ENCODE assay signal across 1 cellular context in the genomic region with DNA sequence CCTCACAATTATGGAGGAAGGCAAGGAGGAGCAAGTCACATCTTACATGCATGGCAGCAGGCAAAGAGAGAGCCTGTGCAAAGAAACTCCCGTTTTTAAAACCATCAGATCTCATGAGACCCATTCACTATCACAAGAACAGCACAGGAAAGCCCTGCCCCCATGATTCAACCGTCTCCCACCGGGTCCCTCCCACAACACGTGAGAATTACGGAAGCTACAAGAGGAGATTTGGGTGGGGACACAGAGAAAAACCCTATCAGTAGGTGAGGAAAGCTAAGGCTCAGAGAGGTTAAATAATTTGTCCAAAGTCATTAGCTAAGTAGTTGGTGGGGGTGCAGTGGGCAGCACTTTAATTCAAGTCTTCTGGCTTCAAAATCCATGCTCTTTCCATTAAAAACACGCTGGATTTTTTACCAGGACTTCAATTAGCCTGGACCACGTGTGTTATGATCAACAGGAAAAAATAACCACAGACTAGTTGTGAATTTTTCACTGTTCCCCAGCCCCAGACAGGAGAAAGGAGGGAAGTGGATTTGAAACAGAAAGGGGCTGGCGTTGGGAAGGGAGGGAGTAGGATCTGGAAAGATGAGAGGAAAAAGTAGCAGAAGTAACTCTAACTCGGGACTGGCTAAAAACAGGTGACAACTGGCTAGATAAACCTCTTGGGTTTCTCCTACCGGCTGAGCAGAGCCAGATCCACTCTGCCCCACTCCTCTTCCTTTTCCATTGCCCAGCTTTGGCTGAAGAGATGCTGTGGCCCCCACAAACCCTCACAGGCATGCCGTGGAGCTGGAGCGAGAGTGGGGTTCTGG.
TF ChIP-seq lines count a peak whose summit lies in the region.

No MANE protein-coding gene starts in this region.

TF ChIP-seq in GM12878, 131 proteins besides CTCF, POLR2A, EP300 and RAD21 (continued from another document):
- TF ChIP-seq TBL1XR1 (IDR thresholded peaks at IDR 0.05; ENCODE audit: low read depth, low read length) (no peak), HCFC1 (IDR thresholded peaks at IDR 0.05; ENCODE audit: low read length) (no peak), RB1 (IDR thresholded peaks at IDR 0.05; ENCODE audit: borderline replicate concordance) (no peak), ZNF592 (IDR thresholded peaks at IDR 0.05) (no peak), SMARCA5 (IDR thresholded peaks at IDR 0.05) (no peak), NR2C1 (IDR thresholded peaks at IDR 0.05) (no peak), ZZZ3 (IDR thresholded peaks at IDR 0.05; ENCODE audit: control insufficient read depth, insufficient read length, low read depth) (no peak), BACH1 (IDR thresholded peaks at IDR 0.05; ENCODE audit: borderline replicate concordance) (no peak), IRF3 (IDR thresholded peaks at IDR 0.05) (no peak), CEBPB (IDR thresholded peaks at IDR 0.05; ENCODE audit: borderline replicate concordance in 1 of 2, low read depth in 2 of 2, low read length in 2 of 2) (no peak)
- TF ChIP-seq, protein P1, sequence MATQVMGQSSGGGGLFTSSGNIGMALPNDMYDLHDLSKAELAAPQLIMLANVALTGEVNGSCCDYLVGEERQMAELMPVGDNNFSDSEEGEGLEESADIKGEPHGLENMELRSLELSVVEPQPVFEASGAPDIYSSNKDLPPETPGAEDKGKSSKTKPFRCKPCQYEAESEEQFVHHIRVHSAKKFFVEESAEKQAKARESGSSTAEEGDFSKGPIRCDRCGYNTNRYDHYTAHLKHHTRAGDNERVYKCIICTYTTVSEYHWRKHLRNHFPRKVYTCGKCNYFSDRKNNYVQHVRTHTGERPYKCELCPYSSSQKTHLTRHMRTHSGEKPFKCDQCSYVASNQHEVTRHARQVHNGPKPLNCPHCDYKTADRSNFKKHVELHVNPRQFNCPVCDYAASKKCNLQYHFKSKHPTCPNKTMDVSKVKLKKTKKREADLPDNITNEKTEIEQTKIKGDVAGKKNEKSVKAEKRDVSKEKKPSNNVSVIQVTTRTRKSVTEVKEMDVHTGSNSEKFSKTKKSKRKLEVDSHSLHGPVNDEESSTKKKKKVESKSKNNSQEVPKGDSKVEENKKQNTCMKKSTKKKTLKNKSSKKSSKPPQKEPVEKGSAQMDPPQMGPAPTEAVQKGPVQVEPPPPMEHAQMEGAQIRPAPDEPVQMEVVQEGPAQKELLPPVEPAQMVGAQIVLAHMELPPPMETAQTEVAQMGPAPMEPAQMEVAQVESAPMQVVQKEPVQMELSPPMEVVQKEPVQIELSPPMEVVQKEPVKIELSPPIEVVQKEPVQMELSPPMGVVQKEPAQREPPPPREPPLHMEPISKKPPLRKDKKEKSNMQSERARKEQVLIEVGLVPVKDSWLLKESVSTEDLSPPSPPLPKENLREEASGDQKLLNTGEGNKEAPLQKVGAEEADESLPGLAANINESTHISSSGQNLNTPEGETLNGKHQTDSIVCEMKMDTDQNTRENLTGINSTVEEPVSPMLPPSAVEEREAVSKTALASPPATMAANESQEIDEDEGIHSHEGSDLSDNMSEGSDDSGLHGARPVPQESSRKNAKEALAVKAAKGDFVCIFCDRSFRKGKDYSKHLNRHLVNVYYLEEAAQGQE (IDR thresholded peaks at IDR 0.05; ENCODE audit: low read depth, low read length): no peak
- TF ChIP-seq, protein P2, sequence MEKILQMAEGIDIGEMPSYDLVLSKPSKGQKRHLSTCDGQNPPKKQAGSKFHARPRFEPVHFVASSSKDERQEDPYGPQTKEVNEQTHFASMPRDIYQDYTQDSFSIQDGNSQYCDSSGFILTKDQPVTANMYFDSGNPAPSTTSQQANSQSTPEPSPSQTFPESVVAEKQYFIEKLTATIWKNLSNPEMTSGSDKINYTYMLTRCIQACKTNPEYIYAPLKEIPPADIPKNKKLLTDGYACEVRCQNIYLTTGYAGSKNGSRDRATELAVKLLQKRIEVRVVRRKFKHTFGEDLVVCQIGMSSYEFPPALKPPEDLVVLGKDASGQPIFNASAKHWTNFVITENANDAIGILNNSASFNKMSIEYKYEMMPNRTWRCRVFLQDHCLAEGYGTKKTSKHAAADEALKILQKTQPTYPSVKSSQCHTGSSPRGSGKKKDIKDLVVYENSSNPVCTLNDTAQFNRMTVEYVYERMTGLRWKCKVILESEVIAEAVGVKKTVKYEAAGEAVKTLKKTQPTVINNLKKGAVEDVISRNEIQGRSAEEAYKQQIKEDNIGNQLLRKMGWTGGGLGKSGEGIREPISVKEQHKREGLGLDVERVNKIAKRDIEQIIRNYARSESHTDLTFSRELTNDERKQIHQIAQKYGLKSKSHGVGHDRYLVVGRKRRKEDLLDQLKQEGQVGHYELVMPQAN (conservative IDR thresholded peaks at IDR 0.05): no peak
